In genomic region chr13:45538382-45538781, GRCh38 we compare ENCODE assay signal across 1 cellular context.
TF ChIP-seq lines count a peak whose summit lies in the region.

No MANE protein-coding gene starts in this region.

TF ChIP-seq in IMR-90, 13 proteins besides CTCF, POLR2A, EP300 and RAD21 (continued from another document):
- TF ChIP-seq, protein P1, sequence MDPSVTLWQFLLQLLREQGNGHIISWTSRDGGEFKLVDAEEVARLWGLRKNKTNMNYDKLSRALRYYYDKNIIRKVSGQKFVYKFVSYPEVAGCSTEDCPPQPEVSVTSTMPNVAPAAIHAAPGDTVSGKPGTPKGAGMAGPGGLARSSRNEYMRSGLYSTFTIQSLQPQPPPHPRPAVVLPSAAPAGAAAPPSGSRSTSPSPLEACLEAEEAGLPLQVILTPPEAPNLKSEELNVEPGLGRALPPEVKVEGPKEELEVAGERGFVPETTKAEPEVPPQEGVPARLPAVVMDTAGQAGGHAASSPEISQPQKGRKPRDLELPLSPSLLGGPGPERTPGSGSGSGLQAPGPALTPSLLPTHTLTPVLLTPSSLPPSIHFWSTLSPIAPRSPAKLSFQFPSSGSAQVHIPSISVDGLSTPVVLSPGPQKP (IDR thresholded peaks at IDR 0.05; ENCODE audit: borderline replicate concordance, low read depth, low read length), result no peak
- TF ChIP-seq MAFK (IDR thresholded peaks at IDR 0.05; ENCODE audit: low read depth, low read length) (no peak), SMC3 (IDR thresholded peaks at IDR 0.05; ENCODE audit: low read depth, low read length) (no peak), CHD1 (IDR thresholded peaks at IDR 0.05; ENCODE audit: low read depth, low read length) (no peak), NFE2L2 (IDR thresholded peaks at IDR 0.05; ENCODE audit: low read depth, low read length) (no peak), MAZ (IDR thresholded peaks at IDR 0.05; ENCODE audit: borderline replicate concordance, low read depth, low read length) (no peak), FOS (IDR thresholded peaks at IDR 0.05; ENCODE audit: low read depth, low read length) (no peak)
